20 cellular contexts compared by ENCODE assay signal in genomic region chr17:6492892-6493674, GRCh38. TPM values are rescaled to one million over a fixed set of nuclear protein-coding genes. Genes with fewer than 3 reads are reported as not detected.
DNase-seq lines count a peak whose midpoint lies in the region; ATAC-seq, FAIRE-seq and TF ChIP-seq lines count a peak whose summit lies in the region.
"Had no signal": no experiment of that assay in that cellular context is flagged by ENCODE, and none has a peak within 500 bp of the region (broad histone marks: within the 10 kb centered on the region; RNA-seq: fewer than 3 reads in every experiment).

No MANE protein-coding gene starts in this region.

- H3K27ac ChIP-seq in A549 (no peak overlapping the region), GM12878 (ENCODE audit: control insufficient read depth, insufficient read depth) (no peak overlapping the region), HepG2 (ENCODE audit: extremely low read length, insufficient read depth, low read length) (no peak overlapping the region)
- H3K27ac ChIP-seq: Peyer's patch had no signal

- DNase-seq in A549 (ENCODE audit: low read depth in 1 of 2, low spot score in 1 of 2) = peak in 1 of 2 experiments; percentile 41
- no peak for DNase-seq in HEK293T (ENCODE audit: extremely low spot score)
- DNase-seq in GM12878 (ENCODE audit: low read depth, low spot score) = no peak
- peak; percentile 19 for DNase-seq in HepG2 (ENCODE audit: low spot score)
- no peak for DNase-seq in DMS153 (lab: John Stamatoyannopoulos, UW)
- no peak for DNase-seq in urothelium cell line (ENCODE audit: low spot score)
- no peak for DNase-seq in activated T-cell treated with anti-CD3 and anti-CD28 coated beads, Interleukin-2, amount 50 U/mL, for 48 hours
- no peak for DNase-seq in HCEC 1CT
- DNase-seq: activated naive CD4-positive, alpha-beta T cell treated with Interleukin-2 at 50 U/mL for 16 hours; Caco-2; dermis blood vessel endothelial cell; GF-D8; midbrain; NCI-H1048; NCI-H2081; stimulated activated CD4-positive, alpha-beta T cell treated with anti-CD3 and anti-CD28 coated beads, Interleukin-1b, Interleukin-23, amount 100 ng/mL, for 48 hours; SW 1271 had no signal

- POLR2A ChIA-PET in A549 (lab: Yijun Ruan, JAX) (no interaction called here), HEK293T (lab: Yijun Ruan, JAX) (no interaction called here), GM12878 (lab: Charles Lee) (interaction anchor here (0.7 kb wide), 1 partner anchor 467 kb away, joined by 4 read pairs; no protein-coding TSS in a partner anchor), HepG2 (lab: Yijun Ruan, JAX) (no interaction called here)

- H3K4me3 ChIP-seq in A549 = no peak overlapping the region
- H3K4me3 ChIP-seq in GM12878 = no peak overlapping the region
- no peak overlapping the region for H3K4me3 ChIP-seq in HepG2 (replicated peaks in 1 of 3; ENCODE audit: insufficient read depth in 1 of 3, low read depth in 2 of 3, low read length in 3 of 3)
- H3K4me3 ChIP-seq: Peyer's patch had no signal

- TF ChIP-seq EP300 in A549 (IDR thresholded peaks at IDR 0.05) (no peak), GM12878 (IDR thresholded peaks at IDR 0.05; ENCODE audit: borderline replicate concordance in 1 of 2, control insufficient read depth in 1 of 2, low read depth in 2 of 2, low read length in 2 of 2) (no peak), HepG2 (IDR thresholded peaks at IDR 0.05; ENCODE audit: low read depth in 2 of 2, low read length in 2 of 2) (no peak), HepG2 (CRISPR knock-in tag; IDR thresholded peaks at IDR 0.05; ENCODE audit: borderline replicate concordance) (no peak)

- CTCF ChIA-PET in A549 (lab: Yijun Ruan, JAX) = interaction anchor here (1.4 to 2.1 kb wide), 2 partner anchors 13 to 20 kb away, joined by 3 to 8 read pairs; no protein-coding TSS in a partner anchor
- CTCF ChIA-PET in HEK293T (lab: Yijun Ruan, JAX) = no interaction called here
- CTCF ChIA-PET in GM12878 (lab: Yijun Ruan, JAX) = interaction anchor here (1.1 kb wide), 1 partner anchor 20 kb away, joined by 4 read pairs; no protein-coding TSS in a partner anchor
- CTCF ChIA-PET in HepG2 (lab: Yijun Ruan, JAX; ENCODE audit: low intra/inter-chr PET ratio, low total read pairs) = no interaction called here

- H3K9ac ChIP-seq in GM12878 (ENCODE audit: control insufficient read depth, insufficient read depth, low read length) (no peak overlapping the region), HepG2 (ENCODE audit: insufficient read depth, low read depth, low read length) (no peak overlapping the region)

- no TSS peak for BruUV-seq in GM12878 (replicated peaks; lab: Mats Ljungman, UMichigan)
- BruUV-seq in HepG2 (replicated peaks; lab: Mats Ljungman, UMichigan) = no TSS peak

- H2AFZ ChIP-seq in GM12878 (ENCODE audit: control insufficient read depth, low read depth, low read length) (no peak overlapping the region), HepG2 (ENCODE audit: low read length) (no peak overlapping the region)

- no peaks in the 10 kb centered on the region; a peak in 1 of 4 replicates for H3K27me3 ChIP-seq in GM12878 (replicated peaks in 1 of 2; ENCODE audit: control insufficient read depth in 2 of 2, insufficient read depth in 2 of 2, low read length in 1 of 2)
- no peaks in the 10 kb centered on the region; a peak in 1 of 5 replicates for H3K27me3 ChIP-seq in HepG2 (ENCODE audit: control insufficient read depth in 1 of 2, insufficient read depth in 2 of 2, low read length in 2 of 2)
- H3K27me3 ChIP-seq: Peyer's patch had no signal

- RAD21 ChIA-PET in GM12878 (lab: Charles Lee; ENCODE audit: unreplicated experiment) = no interaction called here

- ATAC-seq in A549 = no peak
- ATAC-seq in GM12878 = no peak
- no peak for ATAC-seq in HepG2
- ATAC-seq: right cardiac atrium had no signal

- TF ChIP-seq RAD21 in A549 (conservative IDR thresholded peaks at IDR 0.05 in 1 of 2, IDR thresholded peaks at IDR 0.05 in 1 of 2) = no peak
- no peak for TF ChIP-seq RAD21 in GM12878 (IDR thresholded peaks at IDR 0.05; ENCODE audit: insufficient read depth, low read depth, low read length)
- TF ChIP-seq RAD21 in HepG2 (CRISPR knock-in tag; IDR thresholded peaks at IDR 0.05) = no peak

- H3K4me2 ChIP-seq in A549 = no peak overlapping the region
- H3K4me2 ChIP-seq in GM12878 (ENCODE audit: control insufficient read depth, insufficient read depth) = no peak overlapping the region
- H3K4me2 ChIP-seq in HepG2 (ENCODE audit: low read depth, low read length) = no peak overlapping the region

- intact Hi-C loops in GM12878 (cut with micrococcal nuclease; ENCODE audit: unreplicated experiment) (no loop called here), HepG2 (cut with micrococcal nuclease; ENCODE audit: unreplicated experiment) (no loop called here)

- SMC1A ChIA-PET in GM12878 (lab: Charles Lee; ENCODE audit: uncharacterized antibody, unreplicated experiment) = no interaction called here

- in situ Hi-C loops in GM12878 (cut with MboI) (no loop called here), HepG2 (cut with HindIII; ENCODE audit: extremely low pct_ligation_motif_present, low pct_unique_long_range_greater_than_20kb) (no loop called here)

- no peak for FAIRE-seq in A549 (lab: Jason Lieb, UNC)
- no peak for FAIRE-seq in GM12878 (lab: Jason Lieb, UNC)
- FAIRE-seq in HepG2 (lab: Jason Lieb, UNC) = no peak
- FAIRE-seq in urothelium cell line (lab: Jason Lieb, UNC) = no peak

- H3K9me3 ChIP-seq in A549 = no peaks in the 10 kb centered on the region
- H3K9me3 ChIP-seq in GM12878 (replicated peaks; ENCODE audit: control insufficient read depth, insufficient read depth, low read length) = no peaks in the 10 kb centered on the region
- no peaks in the 10 kb centered on the region for H3K9me3 ChIP-seq in HepG2 (ENCODE audit: low read length)
- H3K9me3 ChIP-seq: Caco-2, Peyer's patch had no signal

- 66% methylated on average over 4 of the region's 4 CpGs for WGBS in A549 (ENCODE audit: missing lambda C conversion rate)
- 20% methylated on average over 4 of the region's 4 CpGs for WGBS in GM12878 (ENCODE audit: insufficient coverage, insufficient replicate concordance, low lambda C conversion rate, missing lambda C conversion rate)
- 23% methylated on average over 4 of the region's 4 CpGs for WGBS in HepG2 (ENCODE audit: low lambda C conversion rate)

- H4K20me1 ChIP-seq in GM12878 (ENCODE audit: control insufficient read depth, insufficient read depth) (no peaks in the 10 kb centered on the region), HepG2 (ENCODE audit: insufficient read depth, low read length) (no peaks in the 10 kb centered on the region)

- TF ChIP-seq CTCF in A549 (IDR thresholded peaks at IDR 0.05) (no peak), GM12878 (IDR thresholded peaks at IDR 0.05 in 2 of 3, conservative IDR thresholded peaks at IDR 0.05 in 1 of 3; ENCODE audit: control insufficient read depth in 2 of 3, extremely low read depth in 1 of 3, insufficient read depth in 1 of 3, low read depth in 3 of 3, low read length in 3 of 3) (no peak), HepG2 (CRISPR knock-in tag; IDR thresholded peaks at IDR 0.05) (no peak)

- H3K4me1 ChIP-seq in A549 (no peaks in the 10 kb centered on the region), GM12878 (ENCODE audit: control insufficient read depth, insufficient read depth, low read length) (peaks cover 14% of the 10 kb centered on the region), HepG2 (ENCODE audit: insufficient read depth, low read length) (no peaks in the 10 kb centered on the region)
- H3K4me1 ChIP-seq: Caco-2, Peyer's patch had no signal

- TF ChIP-seq POLR2A in A549 (IDR thresholded peaks at IDR 0.05; ENCODE audit: low read length) = no peak
- no peak for TF ChIP-seq POLR2A in GM12878 (IDR thresholded peaks at IDR 0.05; ENCODE audit: low read depth, low read length)
- TF ChIP-seq POLR2A in HepG2 (IDR thresholded peaks at IDR 0.05; ENCODE audit: insufficient read depth in 1 of 2, low read depth in 2 of 2, low read length in 2 of 2) = no peak

- no peaks in the 10 kb centered on the region for H3K36me3 ChIP-seq in GM12878 (ENCODE audit: control insufficient read depth in 2 of 2, insufficient read depth in 2 of 2, low read length in 1 of 2)
- H3K36me3 ChIP-seq in HepG2 (replicated peaks in 1 of 2; ENCODE audit: control insufficient read depth in 1 of 2, insufficient read depth in 2 of 2, low read length in 2 of 2) = no peaks in the 10 kb centered on the region
- H3K36me3 ChIP-seq: Peyer's patch had no signal

- H3K79me2 ChIP-seq in GM12878 (ENCODE audit: control insufficient read depth, insufficient read depth, low read length) (no peaks in the 10 kb centered on the region), HepG2 (ENCODE audit: insufficient read depth, low read length) (no peaks in the 10 kb centered on the region)

RNA-seq across cellular contexts. Expression of gene PIMREG, which starts 48.8 kb away (rescaled TPM):
- 25.4 and 26.3 TPM in 2 replicates for polyA plus RNA-seq in A549 (2011; rRNA removed)
- 54.7 and 67.3 TPM in 2 replicates for polyA plus RNA-seq in A549 (2012; cell fraction: cytosol; rRNA removed)
- 61.0 and 68.4 TPM in 2 replicates for polyA plus RNA-seq in A549 (2012; cell fraction: nucleus; rRNA removed)
- 26.8 to 28.9 TPM (median 27.0 TPM) in 3 replicates for polyA plus RNA-seq in A549 (2017; fragmentation: RNase III; extraction: RNeasy Plus Mini Kit Qiagen cat#74134 plus additional on column Dnase treatment)
- 12.5 and 16.1 TPM in 2 replicates for polyA minus RNA-seq in A549 (2011; rRNA and poly(A)+ RNA removed)
- total RNA-seq in GM12878 (2013; cell fraction: nucleolus; rRNA removed) = 5.5 and 5.7 TPM in 2 replicates
- total RNA-seq in GM12878 (2014; rRNA removed) = 31.9 and 33.8 TPM in 2 replicates
- total RNA-seq in GM12878 (2014; rRNA removed; fragmentation: Illumina TruSeq; extraction: Trizol) = 17.6 and 17.9 TPM in 2 replicates
- total RNA-seq in GM12878 (2021) = 30.0 and 31.2 TPM in 2 replicates
- polyA plus RNA-seq in GM12878 (2011; ENCODE audit: low read depth) = 4.7 TPM
- polyA plus RNA-seq in GM12878 (2011; rRNA removed) = 2.9 and 3.6 TPM in 2 replicates
- 3.9 and 6.6 TPM in 2 replicates for polyA plus RNA-seq in GM12878 (2011; cell fraction: cytosol; rRNA removed)
- polyA plus RNA-seq in GM12878 (2011; cell fraction: nucleus; rRNA removed) = 6.9 and 8.3 TPM in 2 replicates
- polyA plus RNA-seq in GM12878 (2012) = 8.4 and 10.6 TPM in 2 replicates
- polyA plus RNA-seq in GM12878 (2014; fragmentation: Illumina TruSeq; extraction: Trizol) = 16.5 and 19.2 TPM in 2 replicates
- polyA plus RNA-seq in GM12878 (2014; fragmentation: Nextera tagmentation; extraction: Ambion mirVana) = 10 to 100 TPM in 1 of 2 experiments, 1 to 10 TPM in 1; 2.8 to 12.1 TPM
- polyA plus RNA-seq in GM12878 (2014; rRNA removed) = 35.8 and 41.1 TPM in 2 replicates
- 10 to 100 TPM; 31.4 to 33.3 TPM for polyA plus RNA-seq in GM12878 (2016; fragmentation: Nextera tagmentation; extraction: Ambion mirVana)
- 0.88 and 2.7 TPM in 2 replicates for polyA minus RNA-seq in GM12878 (2011; rRNA and poly(A)+ RNA removed)
- polyA minus RNA-seq in GM12878 (2011; cell fraction: cytosol; rRNA and poly(A)+ RNA removed) = 1.8 and 1.9 TPM in 2 replicates
- 1.6 and 2.5 TPM in 2 replicates for polyA minus RNA-seq in GM12878 (2011; cell fraction: nucleus; rRNA and poly(A)+ RNA removed)
- total RNA-seq in HepG2 (2016; rRNA removed; fragmentation: Illumina TruSeq; extraction: Trizol) = 30.3 and 33.8 TPM in 2 replicates
- 7.8 and 9.5 TPM in 2 replicates for total RNA-seq in HepG2 (2016; cell fraction: cytosol; rRNA removed; fragmentation: Illumina TruSeq; extraction: Trizol; ENCODE audit: low read depth)
- 29.3 and 34.9 TPM in 2 replicates for total RNA-seq in HepG2 (2016; cell fraction: insoluble cytoplasmic fraction; rRNA removed; fragmentation: Illumina TruSeq; extraction: Trizol)
- total RNA-seq in HepG2 (2016; cell fraction: membrane; rRNA removed; fragmentation: Illumina TruSeq; extraction: Trizol) = 14.8 and 15.2 TPM in 2 replicates
- 14.4 and 16.9 TPM in 2 replicates for total RNA-seq in HepG2 (2016; cell fraction: nucleus; rRNA removed; fragmentation: Illumina TruSeq; extraction: Trizol)
- polyA plus RNA-seq in HepG2 (2011; rRNA removed) = 10.9 and 15.6 TPM in 2 replicates
- polyA plus RNA-seq in HepG2 (2011; cell fraction: cytosol; rRNA removed) = 7.9 and 16.3 TPM in 2 replicates
- 10.1 and 14.2 TPM in 2 replicates for polyA plus RNA-seq in HepG2 (2011; cell fraction: nucleus; rRNA removed)
- 3.0 and 7.2 TPM in 2 replicates for polyA plus RNA-seq in HepG2 (2012)
- 8.3 and 8.8 TPM in 2 replicates for polyA plus RNA-seq in HepG2 (2016; cell fraction: cytosol; fragmentation: Illumina TruSeq; extraction: Trizol; ENCODE audit: low read depth)
- 36.2 and 37.7 TPM in 2 replicates for polyA plus RNA-seq in HepG2 (2016; cell fraction: insoluble cytoplasmic fraction; fragmentation: Illumina TruSeq; extraction: Trizol; ENCODE audit: low read depth)
- 12.6 and 13.0 TPM in 2 replicates for polyA plus RNA-seq in HepG2 (2016; cell fraction: membrane; fragmentation: Illumina TruSeq; extraction: Trizol; ENCODE audit: low read depth)
- 23.4 and 26.5 TPM in 2 replicates for polyA plus RNA-seq in HepG2 (2016; cell fraction: nucleus; fragmentation: Illumina TruSeq; extraction: Trizol; ENCODE audit: insufficient read depth, low read depth)
- polyA minus RNA-seq in HepG2 (2011; rRNA and poly(A)+ RNA removed; ENCODE audit: low replicate concordance) = 10.1 and 24.0 TPM in 2 replicates
- polyA minus RNA-seq in HepG2 (2011; cell fraction: cytosol; rRNA and poly(A)+ RNA removed) = 3.4 and 4.2 TPM in 2 replicates
- polyA minus RNA-seq in HepG2 (2011; cell fraction: nucleus; rRNA and poly(A)+ RNA removed) = 2.9 and 4.1 TPM in 2 replicates

RNA-seq across cellular contexts. Expression of gene AIPL1, which starts 58.2 kb away (rescaled TPM):
- polyA plus RNA-seq in A549 (2011; rRNA removed) = not detected in 2 replicates
- not detected in 2 replicates for polyA plus RNA-seq in A549 (2012; cell fraction: cytosol; rRNA removed)
- polyA plus RNA-seq in A549 (2012; cell fraction: nucleus; rRNA removed) = 0.02 TPM in 1 of 2 replicates, not detected in the other
- not detected in 3 replicates for polyA plus RNA-seq in A549 (2017; fragmentation: RNase III; extraction: RNeasy Plus Mini Kit Qiagen cat#74134 plus additional on column Dnase treatment)
- polyA minus RNA-seq in A549 (2011; rRNA and poly(A)+ RNA removed) = not detected in 2 replicates
- not detected in 2 replicates for total RNA-seq in GM12878 (2013; cell fraction: nucleolus; rRNA removed)
- total RNA-seq in GM12878 (2014; rRNA removed) = 0.16 TPM in 1 of 2 replicates, not detected in the other
- not detected in 2 replicates for total RNA-seq in GM12878 (2014; rRNA removed; fragmentation: Illumina TruSeq; extraction: Trizol)
- total RNA-seq in GM12878 (2021) = not detected in 2 replicates
- not detected for polyA plus RNA-seq in GM12878 (2011; ENCODE audit: low read depth)
- not detected in 2 replicates for polyA plus RNA-seq in GM12878 (2011; rRNA removed)
- not detected in 2 replicates for polyA plus RNA-seq in GM12878 (2011; cell fraction: cytosol; rRNA removed)
- not detected in 2 replicates for polyA plus RNA-seq in GM12878 (2011; cell fraction: nucleus; rRNA removed)
- polyA plus RNA-seq in GM12878 (2012) = not detected in 2 replicates
- polyA plus RNA-seq in GM12878 (2014; fragmentation: Illumina TruSeq; extraction: Trizol) = not detected in 2 replicates
- not detected for polyA plus RNA-seq in GM12878 (2014; fragmentation: Nextera tagmentation; extraction: Ambion mirVana)
- polyA plus RNA-seq in GM12878 (2014; rRNA removed) = not detected in 2 replicates
- polyA plus RNA-seq in GM12878 (2016; fragmentation: Nextera tagmentation; extraction: Ambion mirVana) = not detected
- not detected in 2 replicates for polyA minus RNA-seq in GM12878 (2011; rRNA and poly(A)+ RNA removed)
- not detected in 2 replicates for polyA minus RNA-seq in GM12878 (2011; cell fraction: cytosol; rRNA and poly(A)+ RNA removed)
- not detected in 2 replicates for polyA minus RNA-seq in GM12878 (2011; cell fraction: nucleus; rRNA and poly(A)+ RNA removed)
- not detected in 2 replicates for total RNA-seq in HepG2 (2016; rRNA removed; fragmentation: Illumina TruSeq; extraction: Trizol)
- total RNA-seq in HepG2 (2016; cell fraction: cytosol; rRNA removed; fragmentation: Illumina TruSeq; extraction: Trizol; ENCODE audit: low read depth) = not detected in 2 replicates
- not detected in 2 replicates for total RNA-seq in HepG2 (2016; cell fraction: insoluble cytoplasmic fraction; rRNA removed; fragmentation: Illumina TruSeq; extraction: Trizol)
- total RNA-seq in HepG2 (2016; cell fraction: membrane; rRNA removed; fragmentation: Illumina TruSeq; extraction: Trizol) = not detected in 2 replicates
- total RNA-seq in HepG2 (2016; cell fraction: nucleus; rRNA removed; fragmentation: Illumina TruSeq; extraction: Trizol) = not detected in 2 replicates
- polyA plus RNA-seq in HepG2 (2011; rRNA removed) = not detected in 2 replicates
- polyA plus RNA-seq in HepG2 (2011; cell fraction: cytosol; rRNA removed) = not detected in 2 replicates
- polyA plus RNA-seq in HepG2 (2011; cell fraction: nucleus; rRNA removed) = not detected in 2 replicates
- not detected in 2 replicates for polyA plus RNA-seq in HepG2 (2012)
- polyA plus RNA-seq in HepG2 (2016; cell fraction: cytosol; fragmentation: Illumina TruSeq; extraction: Trizol; ENCODE audit: low read depth) = not detected in 2 replicates
- polyA plus RNA-seq in HepG2 (2016; cell fraction: insoluble cytoplasmic fraction; fragmentation: Illumina TruSeq; extraction: Trizol; ENCODE audit: low read depth) = not detected in 2 replicates
- polyA plus RNA-seq in HepG2 (2016; cell fraction: membrane; fragmentation: Illumina TruSeq; extraction: Trizol; ENCODE audit: low read depth) = not detected in 2 replicates
- not detected in 2 replicates for polyA plus RNA-seq in HepG2 (2016; cell fraction: nucleus; fragmentation: Illumina TruSeq; extraction: Trizol; ENCODE audit: insufficient read depth, low read depth)
- not detected in 2 replicates for polyA minus RNA-seq in HepG2 (2011; rRNA and poly(A)+ RNA removed; ENCODE audit: low replicate concordance)
- not detected in 2 replicates for polyA minus RNA-seq in HepG2 (2011; cell fraction: cytosol; rRNA and poly(A)+ RNA removed)
- not detected in 2 replicates for polyA minus RNA-seq in HepG2 (2011; cell fraction: nucleus; rRNA and poly(A)+ RNA removed)
- total RNA-seq: Caco-2, dermis blood vessel endothelial cell, Peyer's patch, right cardiac atrium had no signal
- polyA plus RNA-seq: esophagus, right cardiac atrium had no signal

Comparison
In these comparisons a context has a peak if more than half of its experiments do, and no peak if none do; other contexts are left out.
1. CTCF ChIA-PET loops: an anchor here in A549 (1.4 to 2.1 kb wide) and GM12878 (1.1 kb wide); none called in HEK293T and HepG2.